ENCODE assay signal across 19 cellular contexts in genomic region chr14:103753809-103754208, GRCh38.
"Had no signal": no experiment of that assay in that cellular context is flagged by ENCODE, and none has a peak within 500 bp of the region (broad histone marks: within the 10 kb centered on the region; RNA-seq: fewer than 3 reads in every experiment).

No MANE protein-coding gene starts in this region.

- H3K4me1 Mint-ChIP-seq: endodermal cell had no signal

- H3K4me1 ChIP-seq: right atrium auricular region, sigmoid colon, suprapubic skin, thyroid gland, vagina had no signal

- H3K27ac Mint-ChIP-seq: endodermal cell; naive thymus-derived CD8-positive, alpha-beta T cell had no signal

- DNase-seq: effector CD4-positive, alpha-beta T cell; endodermal cell; foreskin melanocyte; heart left ventricle; hippocampal formation; mucosa of descending colon; naive thymus-derived CD8-positive, alpha-beta T cell; ovary; sigmoid colon; stimulated activated CD4-positive, alpha-beta T cell treated with anti-CD3 and anti-CD28 coated beads, Interleukin-12 subunit alpha, Interleukin-12 subunit beta, amount 100 ng/mL, for 4 hours; stimulated activated naive CD4-positive, alpha-beta T cell treated with Interleukin-2 at 50 U/mL for 16 hours; thyroid gland; upper lobe of left lung had no signal

- H3K27me3 ChIP-seq: heart left ventricle, ovary, right atrium auricular region, sigmoid colon, suprapubic skin, thyroid gland, upper lobe of left lung, vagina had no signal

- ATAC-seq: heart left ventricle; mucosa of descending colon; naive thymus-derived CD8-positive, alpha-beta T cell had no signal

- H3K27me3 Mint-ChIP-seq: naive thymus-derived CD8-positive, alpha-beta T cell had no signal

- H3K9me3 ChIP-seq: heart left ventricle, mucosa of descending colon, ovary, right atrium auricular region, sigmoid colon, suprapubic skin, thyroid gland, upper lobe of left lung, vagina had no signal

- H3K4me3 Mint-ChIP-seq: endodermal cell; naive thymus-derived CD8-positive, alpha-beta T cell; neural crest cell had no signal

- H3K4me3 ChIP-seq: coronary artery, heart left ventricle, mucosa of descending colon, ovary, right atrium auricular region, sigmoid colon, skin epidermis, suprapubic skin, thyroid gland, upper lobe of left lung, vagina had no signal

- H3K9me3 Mint-ChIP-seq: endodermal cell; naive thymus-derived CD8-positive, alpha-beta T cell; neural crest cell had no signal

- H3K36me3 ChIP-seq: ovary had no signal

- H3K27ac ChIP-seq: coronary artery, heart left ventricle, ovary, right atrium auricular region, sigmoid colon, skin epidermis, suprapubic skin, thyroid gland, upper lobe of left lung, vagina had no signal
